ENCODE assay signal across 8 cellular contexts in genomic region chr5:14142202-14142855, GRCh38. TPM values are rescaled to one million over a fixed set of nuclear protein-coding genes. Genes with fewer than 3 reads are reported as not detected.
A peak's percentile ranks its signal among the peaks of the same experiment; 100 is the strongest.
DNase-seq lines count a peak whose midpoint lies in the region; ATAC-seq and TF ChIP-seq lines count a peak whose summit lies in the region.

No MANE protein-coding gene starts in this region.

- peaks cover 23% of the 10 kb centered on the region for H3K79me1 ChIP-seq in trophoblast cell (ENCODE audit: low read length)

- BruUV-seq in Panc1 (replicated peaks; lab: Mats Ljungman, UMichigan) = TSS peak; percentile 80

- in situ Hi-C loops in Panc1 (cut with HindIII; ENCODE audit: low pct_unique_long_range_greater_than_20kb, low sequenced_read_pairs) = no loop called here

- H2BK12ac ChIP-seq in trophoblast cell (ENCODE audit: low read length) = peak overlapping the region; percentile 46

- H2BK120ac ChIP-seq in trophoblast cell (ENCODE audit: insufficient read depth, low read length, poor library complexity) = peak overlapping the region; percentile 85

- peak; percentile 3 for ATAC-seq in GM21576 (IDR thresholded peaks at IDR 0.05; ENCODE audit: unreplicated experiment)
- ATAC-seq in Panc1 = no peak

- POLR2A ChIA-PET in Panc1 (lab: Charles Lee) = interaction anchor here (0.7 to 0.8 kb wide), 2 partner anchors 49 to 58 kb away, joined by 4 read pairs; no protein-coding TSS in a partner anchor

- no peak overlapping the region for H3K23ac ChIP-seq in trophoblast cell (ENCODE audit: low read length)

- peaks cover 33% of the 10 kb centered on the region for H3K79me2 ChIP-seq in trophoblast cell (ENCODE audit: control insufficient read depth, insufficient read depth, low read length, poor library complexity)

- 11% methylated on average over 17 of the region's 20 CpGs for WGBS in esophagus muscularis mucosa
- WGBS in trophoblast cell (ENCODE audit: extremely low coverage, insufficient coverage, insufficient read length) = no CpG with 5 or more reads among the region's 20 CpGs

- H4K8ac ChIP-seq in trophoblast cell (ENCODE audit: low read depth, low read length) = peak overlapping the region; percentile 85

- peak overlapping the region; percentile 68 for H4K12ac ChIP-seq in trophoblast cell (ENCODE audit: low read depth, low read length)

- peak overlapping the region; percentile 16 for H3K18ac ChIP-seq in trophoblast cell (ENCODE audit: low read length)

- H3K4me1 ChIP-seq in Panc1 (ENCODE audit: control insufficient read depth, insufficient read depth, low read length) = peaks cover 35% of the 10 kb centered on the region
- peaks cover 27 to 32% (median 31%) of the 10 kb centered on the region in 4 donors for H3K4me1 ChIP-seq in esophagus muscularis mucosa
- H3K4me1 ChIP-seq in trophoblast cell (ENCODE audit: control insufficient read depth in 1 of 2, insufficient read depth in 2 of 2, low read length in 2 of 2) = peaks cover 9 to 10% of the 10 kb centered on the region in 2 experiments

- peak overlapping the region; percentile 71 for H3K4me2 ChIP-seq in trophoblast cell (ENCODE audit: low read length)

- H3K4me3 ChIP-seq in Panc1 (ENCODE audit: low read depth in 2 of 2, low read length in 2 of 2) (peak overlapping the region; percentile 57 to 69), esophagus muscularis mucosa (peak overlapping the region; percentile 73 to 95 (median 78)), trophoblast cell (ENCODE audit: low read depth, low read length) (peak overlapping the region; percentile 90)

- TF ChIP-seq POLR2A in esophagus muscularis mucosa (IDR thresholded peaks at IDR 0.05; ENCODE audit: low read depth) = no peak

- no peaks in the 10 kb centered on the region for H3K27me3 ChIP-seq in Panc1 (ENCODE audit: control insufficient read depth, insufficient read depth, low read length)
- no peaks in the 10 kb centered on the region for H3K27me3 ChIP-seq in esophagus muscularis mucosa
- H3K27me3 ChIP-seq in trophoblast cell (ENCODE audit: insufficient read depth, low read length) = no peaks in the 10 kb centered on the region

- TF ChIP-seq EP300 in esophagus muscularis mucosa (IDR thresholded peaks at IDR 0.05) = no peak

- H3K9me3 ChIP-seq in Panc1 (ENCODE audit: control insufficient read depth, insufficient read depth, low read depth, low read length) = no peaks in the 10 kb centered on the region
- H3K9me3 ChIP-seq in esophagus muscularis mucosa = no peaks in the 10 kb centered on the region
- no peaks in the 10 kb centered on the region for H3K9me3 ChIP-seq in trophoblast cell (ENCODE audit: insufficient read depth, low read depth, low read length)

- H3K36me3 ChIP-seq in Panc1 (ENCODE audit: control insufficient read depth, insufficient read depth, low read length) (no peaks in the 10 kb centered on the region; the same call in none of the 2 replicates), esophagus muscularis mucosa (no peaks in the 10 kb centered on the region), trophoblast cell (ENCODE audit: control insufficient read depth in 1 of 2, insufficient read depth in 2 of 2, low read length in 2 of 2) (no peaks in the 10 kb centered on the region)

- peak overlapping the region; percentile 77 for H3K14ac ChIP-seq in trophoblast cell (ENCODE audit: low read length)

- peak overlapping the region; percentile 83 for H2BK5ac ChIP-seq in trophoblast cell (ENCODE audit: low read depth, low read length, poor library complexity)

- H3K27ac ChIP-seq in Panc1 (ENCODE audit: low read length) (peak overlapping the region; percentile 100), esophagus muscularis mucosa (replicated peaks in 1 of 4) (peak overlapping the region; percentile 88 to 98 (median 93)), trophoblast cell (ENCODE audit: low read depth, low read length) (peak overlapping the region; percentile 91)

- no peak overlapping the region for H2AK5ac ChIP-seq in trophoblast cell (ENCODE audit: low read length)

- TF ChIP-seq CTCF in Panc1 (IDR thresholded peaks at IDR 0.05) = no peak
- no peak for TF ChIP-seq CTCF in esophagus muscularis mucosa (IDR thresholded peaks at IDR 0.05)

- peak overlapping the region; percentile 86 for H4K91ac ChIP-seq in trophoblast cell (ENCODE audit: low read depth, low read length)

- peak overlapping the region; percentile 82 for H2AFZ ChIP-seq in trophoblast cell (ENCODE audit: insufficient read depth, low read length, poor library complexity)

- DNase-seq in DMS114 treated with DMSO at 0.1 percent for 48 hours (lab: John Stamatoyannopoulos, UW; ENCODE audit: unreplicated experiment) (peak; percentile 39), Panc1 (ENCODE audit: low read depth, low spot score) (no peak), esophagus muscularis mucosa (ENCODE audit: extremely low spot score) (no peak), trophoblast cell (peak in 1 of 2 donors; percentile 41), pons (ENCODE audit: low spot score) (no peak), putamen (ENCODE audit: low spot score) (no peak), NAMALWA (ENCODE audit: low spot score) (no peak)

- peak overlapping the region; percentile 60 for H3K4ac ChIP-seq in trophoblast cell (ENCODE audit: low read depth, low read length)

- CTCF ChIA-PET in Panc1 (lab: Charles Lee) = interaction anchor here (1.1 to 1.3 kb wide), 2 partner anchors 34 to 104 kb away, joined by 4 to 8 read pairs; no protein-coding TSS in a partner anchor

- intact Hi-C loops in Panc1 (cut with micrococcal nuclease; ENCODE audit: unreplicated experiment) (loop anchor here (2.0 kb wide), 2 partner anchors 34 to 106 kb away; no protein-coding TSS in a partner anchor), esophagus muscularis mucosa (cut with DNase I) (no loop called here)

- H3K9ac ChIP-seq in trophoblast cell (ENCODE audit: low read length) = peak overlapping the region; percentile 93

RNA-seq across cellular contexts. Expression of gene TRIO, which starts 0.8 kb away (rescaled TPM):
- total RNA-seq in Panc1 (2021; ENCODE audit: unreplicated experiment) (349 TPM), esophagus muscularis mucosa (100 to 1,000 TPM; 112 to 155 (median 145) TPM)
- 213 TPM for polyA plus RNA-seq in Panc1 (2012; ENCODE audit: insufficient read length)
- polyA plus RNA-seq in trophoblast cell (2013) = 47.9 and 49.7 TPM in 2 replicates
